15 cellular contexts compared by ENCODE assay signal in the genomic region with DNA sequence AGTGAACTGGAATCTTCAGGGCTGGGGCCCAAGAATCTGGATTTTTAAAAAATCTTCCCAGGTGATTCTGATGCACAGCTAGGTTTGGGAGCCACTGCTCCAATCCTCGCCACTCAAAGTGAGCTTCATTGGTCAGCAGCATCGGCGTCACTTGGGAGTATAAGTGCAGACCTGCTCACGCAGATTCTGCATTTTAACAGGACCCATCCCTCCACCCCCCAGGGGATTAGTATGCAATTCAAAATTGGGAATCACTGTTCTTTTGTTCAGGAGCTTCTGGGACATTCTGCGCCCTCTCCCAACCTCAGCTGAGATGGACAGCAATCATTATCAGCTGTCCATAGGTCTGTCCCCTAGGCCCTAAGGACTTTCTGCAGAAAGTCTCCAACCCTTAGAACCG. TPM values are rescaled to one million over a fixed set of nuclear protein-coding genes. Genes with fewer than 3 reads are reported as not detected.
DNase-seq lines count a peak whose midpoint lies in the region; ATAC-seq and TF ChIP-seq lines count a peak whose summit lies in the region.
"Had no signal": no experiment of that assay in that cellular context is flagged by ENCODE, and none has a peak within 500 bp of the region (broad histone marks: within the 10 kb centered on the region; RNA-seq: fewer than 3 reads in every experiment).

No MANE protein-coding gene starts in this region.

- no peak for ATAC-seq in HG03354 (IDR thresholded peaks at IDR 0.05; ENCODE audit: poor library complexity, severe bottlenecking, unreplicated experiment)
- ATAC-seq in HG02981 (IDR thresholded peaks at IDR 0.05; ENCODE audit: unreplicated experiment) = no peak
- ATAC-seq: HepG2 had no signal

- no peak for TF ChIP-seq CTCF in WERI-Rb-1 (IDR thresholded peaks at IDR 0.05; ENCODE audit: low read depth, low read length)

- peaks cover 57 to 96% (median 95%) of the 10 kb centered on the region in 10 experiments for H3K4me1 ChIP-seq in BLaER1 treated with 17β-estradiol and CSF1 and Interleukin-3, amounts not matched to agents 10 nM and 100 nM
- H3K4me1 ChIP-seq: Caco-2 had no signal

- peak overlapping the region in 7 of 11 experiments; percentile 42 to 82 (median 69); a peak in 13 of 22 replicates for H3K9ac ChIP-seq in BLaER1 treated with 17β-estradiol and CSF1 and Interleukin-3, amounts not matched to agents 10 nM and 100 nM

- H4K20me1 ChIP-seq in BLaER1 treated with 17β-estradiol and CSF1 and Interleukin-3, amounts not matched to agents 10 nM and 100 nM = no peaks in the 10 kb centered on the region

- H3K27me3 ChIP-seq in BLaER1 treated with 17β-estradiol and CSF1 and Interleukin-3, amounts not matched to agents 10 nM and 100 nM = no peaks in the 10 kb centered on the region
- no peaks in the 10 kb centered on the region for H3K27me3 ChIP-seq in WERI-Rb-1 (ENCODE audit: insufficient read depth, low read depth, severe bottlenecking)

- H3K4me2 ChIP-seq in BLaER1 treated with 17β-estradiol and CSF1 and Interleukin-3, amounts not matched to agents 10 nM and 100 nM = peak overlapping the region; percentile 79 to 100 (median 96); a peak in 21 of 22 replicates

- H3K36me3 ChIP-seq in BLaER1 treated with 17β-estradiol and CSF1 and Interleukin-3, amounts not matched to agents 10 nM and 100 nM = no peaks in the 10 kb centered on the region
- no peaks in the 10 kb centered on the region for H3K36me3 ChIP-seq in WERI-Rb-1

- DNase-seq in activated effector memory CD4-positive, alpha-beta T cell treated with anti-CD3 and anti-CD28 coated beads, Interleukin-2, amount 50 U/mL, for 16 hours = peak; percentile 21
- no peak for DNase-seq in activated effector memory CD4-positive, alpha-beta T cell treated with Interleukin-2 at 50 U/mL for 16 hours
- DNase-seq in WERI-Rb-1 (peak; percentile 9), mesenteric fat pad (ENCODE audit: low spot score) (peak; percentile 71), medulla oblongata (ENCODE audit: extremely low spot score) (no peak)
- DNase-seq: GOT3, KG1 had no signal

- H3K27ac ChIP-seq in BLaER1 treated with 17β-estradiol and CSF1 and Interleukin-3, amounts not matched to agents 10 nM and 100 nM = peak overlapping the region in 8 of 11 experiments; percentile 66 to 92 (median 78); a peak in 16 of 22 replicates
- H3K27ac ChIP-seq in WERI-Rb-1 = no peak overlapping the region
- H3K27ac ChIP-seq: C4-2B had no signal

- H3K9me3 ChIP-seq in BLaER1 treated with 17β-estradiol and CSF1 and Interleukin-3, amounts not matched to agents 10 nM and 100 nM (replicated peaks in 1 of 11) = no peaks in the 10 kb centered on the region
- H3K9me3 ChIP-seq in WERI-Rb-1 (ENCODE audit: severe bottlenecking) = no peaks in the 10 kb centered on the region
- H3K9me3 ChIP-seq: Caco-2 had no signal

- peak overlapping the region in 6 of 10 experiments; percentile 37 to 57 (median 46); a peak in 10 of 20 replicates for H3K4me3 ChIP-seq in BLaER1 treated with 17β-estradiol and CSF1 and Interleukin-3, amounts not matched to agents 10 nM and 100 nM
- H3K4me3 ChIP-seq in WERI-Rb-1 (ENCODE audit: low read depth, low read length) = no peak overlapping the region

RNA-seq across cellular contexts. Expression of a gene that starts 53.5 kb away (rescaled TPM):
- 0.35 TPM for total RNA-seq in mesenteric fat pad
- total RNA-seq: A172, B cell, HepG2 had no signal

Comparison
In these comparisons a context has a peak if more than half of its experiments do, and no peak if none do; other contexts are left out.
1. DNase-seq: peak in activated effector memory CD4-positive, alpha-beta T cell treated with anti-CD3 and anti-CD28 coated beads, Interleukin-2, amount 50 U/mL, for 16 hours (single experiment), WERI-Rb-1 (single experiment) and mesenteric fat pad (single experiment); none in activated effector memory CD4-positive, alpha-beta T cell treated with Interleukin-2 at 50 U/mL for 16 hours (single experiment) and medulla oblongata (single experiment).